Comparison of ENCODE assay signal across 19 cellular contexts in genomic region chr16:88350922-88351321, GRCh38.
"Had no signal": no experiment of that assay in that cellular context is flagged by ENCODE, and none has a peak within 500 bp of the region (broad histone marks: within the 10 kb centered on the region; RNA-seq: fewer than 3 reads in every experiment).

No MANE protein-coding gene starts in this region.

- H3K4me3 Mint-ChIP-seq: activated naive CD8-positive, alpha-beta T cell treated with anti-CD3 and anti-CD28 coated beads for 36 hours; central memory CD8-positive, alpha-beta T cell; naive thymus-derived CD8-positive, alpha-beta T cell; neural progenitor cell; stimulated activated naive CD8-positive, alpha-beta T cell treated with anti-CD3 and anti-CD28 coated beads, Interleukin-15, amount 100 ng/mL, for 72 hours; T-helper 1 cell treated with Interleukin-12 subunit alpha and Interleukin-12 subunit beta and Interleukin-4 antibody, amounts not matched to agents 30 μg/mL and 1 μg/mL, for 36 hours had no signal

- H3K9me3 Mint-ChIP-seq: activated naive CD8-positive, alpha-beta T cell treated with anti-CD3 and anti-CD28 coated beads for 36 hours; central memory CD8-positive, alpha-beta T cell; stimulated activated naive CD8-positive, alpha-beta T cell treated with anti-CD3 and anti-CD28 coated beads, Interleukin-15, amount 100 ng/mL, for 72 hours; T-helper 1 cell treated with Interleukin-12 subunit alpha and Interleukin-12 subunit beta and Interleukin-4 antibody, amounts not matched to agents 30 μg/mL and 1 μg/mL, for 36 hours had no signal

- H3K27ac ChIP-seq: coronary artery, esophagus muscularis mucosa, gastrocnemius medialis, neural progenitor cell, prostate gland, tibial artery had no signal

- H3K36me3 Mint-ChIP-seq: activated naive CD8-positive, alpha-beta T cell treated with anti-CD3 and anti-CD28 coated beads for 36 hours; naive thymus-derived CD8-positive, alpha-beta T cell had no signal

- H3K27me3 ChIP-seq: esophagus muscularis mucosa, gastrocnemius medialis, neural progenitor cell, tibial artery had no signal

- DNase-seq: activated CD4-positive, alpha-beta T cell treated with anti-CD3 and anti-CD28 coated beads for 4 hours; activated CD4-positive, alpha-beta T cell treated with anti-CD3 and anti-CD28 coated beads, Interleukin-2, amount 50 U/mL, for 48 hours; activated CD4-positive, CD25-positive, alpha-beta regulatory T cell; activated naive CD4-positive, alpha-beta T cell treated with Interleukin-2 at 50 U/mL for 16 hours; activated naive CD8-positive, alpha-beta T cell treated with anti-CD3 and anti-CD28 coated beads for 36 hours; activated T-cell treated with anti-CD3 and anti-CD28 coated beads, Interleukin-2, amount 50 U/mL, for 48 hours; gastrocnemius medialis; left colon; stimulated activated CD4-positive, alpha-beta T cell treated with anti-CD3 and anti-CD28 coated beads, Interleukin-1b, Interleukin-23, amount 100 ng/mL, for 48 hours; stimulated activated naive CD8-positive, alpha-beta T cell treated with anti-CD3 and anti-CD28 coated beads, Interleukin-15, amount 100 ng/mL, for 72 hours; tibial artery had no signal

- H3K4me1 ChIP-seq: esophagus muscularis mucosa, gastrocnemius medialis, neural progenitor cell, prostate gland, tibial artery had no signal

- H3K36me3 ChIP-seq: esophagus muscularis mucosa, gastrocnemius medialis, neural progenitor cell, prostate gland, tibial artery had no signal

- H3K9me3 ChIP-seq: esophagus muscularis mucosa, gastrocnemius medialis, prostate gland, tibial artery had no signal

- H3K27ac Mint-ChIP-seq: activated naive CD8-positive, alpha-beta T cell treated with anti-CD3 and anti-CD28 coated beads for 36 hours; stimulated activated naive CD8-positive, alpha-beta T cell treated with anti-CD3 and anti-CD28 coated beads, Interleukin-15, amount 100 ng/mL, for 72 hours; T-helper 1 cell treated with Interleukin-12 subunit alpha and Interleukin-12 subunit beta and Interleukin-4 antibody, amounts not matched to agents 30 μg/mL and 1 μg/mL, for 36 hours had no signal

- H3K27me3 Mint-ChIP-seq: activated naive CD8-positive, alpha-beta T cell treated with anti-CD3 and anti-CD28 coated beads for 36 hours; central memory CD8-positive, alpha-beta T cell; naive thymus-derived CD8-positive, alpha-beta T cell; stimulated activated naive CD8-positive, alpha-beta T cell treated with anti-CD3 and anti-CD28 coated beads, Interleukin-15, amount 100 ng/mL, for 72 hours had no signal

- ATAC-seq: gastrocnemius medialis; left colon; naive thymus-derived CD8-positive, alpha-beta T cell; stimulated activated naive CD8-positive, alpha-beta T cell treated with anti-CD3 and anti-CD28 coated beads, Interleukin-15, amount 100 ng/mL, for 72 hours had no signal

- H3K4me3 ChIP-seq: coronary artery, esophagus muscularis mucosa, gastrocnemius medialis, lung, neural progenitor cell, prostate gland, tibial artery had no signal

- H3K4me1 Mint-ChIP-seq: central memory CD8-positive, alpha-beta T cell had no signal
